In the genomic region with DNA sequence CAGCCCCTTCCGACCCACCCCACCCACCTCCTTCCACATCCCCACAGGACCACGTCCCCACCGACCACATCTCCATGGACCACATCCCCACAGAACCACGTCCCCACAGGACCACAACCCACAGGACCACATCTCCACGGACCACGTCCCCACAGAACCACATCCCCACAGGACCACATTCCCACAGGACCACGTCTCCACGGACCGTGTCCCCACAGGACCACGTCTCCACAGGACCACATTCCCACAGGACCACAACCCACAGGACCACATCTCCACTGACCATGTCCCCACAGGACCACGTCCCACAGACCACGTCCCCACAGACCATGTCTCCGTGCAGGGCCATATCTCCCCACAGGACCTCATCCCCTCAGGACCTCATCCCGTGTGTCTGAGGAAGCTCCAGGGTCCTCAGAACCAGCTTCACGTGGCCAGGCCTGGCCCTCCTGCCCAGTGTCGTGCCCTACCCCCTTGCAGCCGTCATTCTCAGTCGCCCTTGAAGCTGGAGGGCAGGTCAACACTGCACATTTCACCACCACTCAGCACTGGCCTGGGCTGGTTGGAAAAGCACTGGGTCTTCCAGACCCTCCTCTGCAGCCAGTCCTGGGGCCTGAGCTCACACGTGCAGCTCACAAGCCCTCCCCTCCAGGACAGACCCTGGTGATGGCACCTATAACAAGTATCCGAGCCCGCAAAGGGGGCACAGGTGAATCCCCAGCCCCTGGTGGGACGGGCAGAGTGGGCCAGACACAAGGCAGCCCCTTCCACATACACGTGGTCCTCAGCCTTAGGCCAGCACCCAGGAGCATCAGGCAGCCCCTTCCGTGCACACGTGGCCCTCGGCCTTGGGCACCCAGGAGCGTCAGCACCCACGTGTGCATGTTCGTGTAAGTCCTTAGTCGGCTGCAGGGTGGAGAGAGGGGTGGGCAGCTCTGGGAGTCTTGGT, we compare ENCODE assay signal across 31 cellular contexts. TPM values are rescaled to one million over a fixed set of nuclear protein-coding genes. Genes with fewer than 3 reads are reported as not detected.
"Had no signal": no experiment of that assay in that cellular context is flagged by ENCODE, and none has a peak within 500 bp of the region (broad histone marks: within the 10 kb centered on the region; RNA-seq: fewer than 3 reads in every experiment).

No MANE protein-coding gene starts in this region.

- H3K4me1 ChIP-seq: lower lobe of right lung, prostate gland had no signal

- DNase-seq: activated CD4-positive, alpha-beta T cell treated with anti-CD3 and anti-CD28 coated beads for 36 hours; activated CD4-positive, CD25-positive, alpha-beta regulatory T cell; activated CD8-positive, alpha-beta T cell treated with anti-CD3 and anti-CD28 coated beads, Interleukin-2, amount 10 ng/mL, durations not matched to agents 7 days and 5 days; activated effector memory CD4-positive, alpha-beta T cell treated with Interleukin-2 at 50 U/mL for 16 hours; activated naive CD4-positive, alpha-beta T cell treated with Interleukin-2 at 50 U/mL for 16 hours; effector CD8-positive, alpha-beta T cell; esophagus squamous epithelium; foreskin melanocyte; lower lobe of right lung; mesenchymal stem cell; natural killer cell; retina; stimulated activated CD4-positive, alpha-beta T cell treated with anti-CD3 and anti-CD28 coated beads, Interleukin-1b, Interleukin-23, amount 100 ng/mL, for 48 hours; stimulated activated CD4-positive, alpha-beta T cell treated with anti-CD3 and anti-CD28 coated beads, Interleukin-4, amount 100 ng/mL, for 4 hours; stimulated activated CD8-positive, alpha-beta memory T cell treated with anti-CD3 and anti-CD28 coated beads, Interleukin-4, amount 100 ng/mL, for 48 hours; stimulated activated naive CD8-positive, alpha-beta T cell treated with anti-CD3 and anti-CD28 coated beads, Interleukin-15, amount 100 ng/mL, for 72 hours; T-cell had no signal

- H3K9me3 ChIP-seq: esophagus squamous epithelium, lower lobe of right lung, prostate gland, vagina had no signal

- FAIRE-seq: bronchial epithelial cell, colon, endometrium had no signal

- H3K4me2 ChIP-seq: hepatocyte, smooth muscle cell had no signal

- H3K79me2 ChIP-seq: hepatocyte had no signal

- H3K27ac ChIP-seq: epithelial cell of prostate, esophagus squamous epithelium, hepatocyte, lower lobe of right lung, prostate gland, vagina had no signal

- H3K4me3 ChIP-seq: esophagus squamous epithelium, hepatocyte, lower lobe of right lung, prostate gland, smooth muscle cell, vagina had no signal

- H2AFZ ChIP-seq: hepatocyte had no signal

- H3K36me3 ChIP-seq: esophagus squamous epithelium, lower lobe of right lung, prostate gland, vagina had no signal

- ATAC-seq: activated CD4-positive, alpha-beta T cell treated with anti-CD3 and anti-CD28 coated beads for 36 hours; activated CD8-positive, alpha-beta T cell treated with anti-CD3 and anti-CD28 coated beads, Interleukin-2, amount 10 ng/mL, durations not matched to agents 7 days and 5 days; lower lobe of right lung; natural killer cell; stimulated activated memory B cell treated with anti-CD40 and anti-IgM and Interleukin-4, amounts not matched to agents 10 μg/mL and 1 μg/mL and 100 μg/mL, for 72 hours; stimulated activated naive CD8-positive, alpha-beta T cell treated with anti-CD3 and anti-CD28 coated beads, Interleukin-15, amount 100 ng/mL, for 72 hours; T-cell had no signal

RNA-seq across cellular contexts. Expression of a gene that starts 3.9 kb away (rescaled TPM):
- total RNA-seq: activated CD4-positive, alpha-beta T cell treated with anti-CD3 and anti-CD28 coated beads for 36 hours; activated CD8-positive, alpha-beta T cell treated with anti-CD3 and anti-CD28 coated beads, Interleukin-2, amount 10 ng/mL, durations not matched to agents 7 days and 5 days; bronchial epithelial cell; esophagus squamous epithelium; glomerular endothelial cell; hepatocyte; kidney epithelial cell; lower lobe of right lung; natural killer cell; osteocyte; smooth muscle cell; T-cell; T-helper 2 cell treated with Interferon-gamma antibody and Interleukin-4, amounts not matched to agents 100 ng/mL and 5 ng/mL, for 36 hours had no signal
- polyA plus RNA-seq: adipose tissue had no signal
